In the genomic region with DNA sequence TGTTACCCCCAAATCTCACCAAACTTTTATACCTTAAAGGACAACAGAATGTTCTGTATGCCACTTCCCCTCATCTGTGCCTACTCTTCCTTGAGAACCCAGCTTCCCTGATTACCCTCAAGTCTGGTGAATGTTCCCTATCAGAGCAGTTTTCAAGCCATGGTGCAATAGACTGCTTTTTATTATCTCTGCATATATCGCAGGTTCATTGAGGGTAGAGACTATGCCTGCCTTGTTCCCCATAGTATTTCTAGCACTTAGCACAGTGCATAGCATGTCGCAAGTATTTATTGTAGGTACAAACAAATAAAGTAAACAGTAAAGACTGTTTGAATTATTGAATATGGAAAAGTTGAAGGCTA, we compare ENCODE assay signal across 1 cellular context.
TF ChIP-seq lines count a peak whose summit lies in the region.

No MANE protein-coding gene starts in this region.

TF ChIP-seq in K562, 482 proteins besides CTCF, POLR2A, EP300 and RAD21 (continued from another document):
- no peak for TF ChIP-seq ZNF609 (CRISPR knock-in tag; IDR thresholded peaks at IDR 0.05; ENCODE audit: borderline replicate concordance)
- no peak for TF ChIP-seq NFXL1 (CRISPR knock-in tag; IDR thresholded peaks at IDR 0.05)
- no peak for TF ChIP-seq RBM25 (IDR thresholded peaks at IDR 0.05; ENCODE audit: low read depth, low read length, severe bottlenecking)
- no peak for TF ChIP-seq ZNF212 (CRISPR knock-in tag; IDR thresholded peaks at IDR 0.05)
- TF ChIP-seq KAT8 (IDR thresholded peaks at IDR 0.05; ENCODE audit: low read depth), result no peak
- TF ChIP-seq EHMT2 (IDR thresholded peaks at IDR 0.05), result no peak
- no peak for TF ChIP-seq ZC3H4 (CRISPR knock-in tag; IDR thresholded peaks at IDR 0.05; ENCODE audit: borderline replicate concordance)
- TF ChIP-seq EGR1 (conservative IDR thresholded peaks at IDR 0.05), result no peak
- no peak for TF ChIP-seq PHF8 (IDR thresholded peaks at IDR 0.05; ENCODE audit: borderline replicate concordance, low read length)
- TF ChIP-seq, protein P1, sequence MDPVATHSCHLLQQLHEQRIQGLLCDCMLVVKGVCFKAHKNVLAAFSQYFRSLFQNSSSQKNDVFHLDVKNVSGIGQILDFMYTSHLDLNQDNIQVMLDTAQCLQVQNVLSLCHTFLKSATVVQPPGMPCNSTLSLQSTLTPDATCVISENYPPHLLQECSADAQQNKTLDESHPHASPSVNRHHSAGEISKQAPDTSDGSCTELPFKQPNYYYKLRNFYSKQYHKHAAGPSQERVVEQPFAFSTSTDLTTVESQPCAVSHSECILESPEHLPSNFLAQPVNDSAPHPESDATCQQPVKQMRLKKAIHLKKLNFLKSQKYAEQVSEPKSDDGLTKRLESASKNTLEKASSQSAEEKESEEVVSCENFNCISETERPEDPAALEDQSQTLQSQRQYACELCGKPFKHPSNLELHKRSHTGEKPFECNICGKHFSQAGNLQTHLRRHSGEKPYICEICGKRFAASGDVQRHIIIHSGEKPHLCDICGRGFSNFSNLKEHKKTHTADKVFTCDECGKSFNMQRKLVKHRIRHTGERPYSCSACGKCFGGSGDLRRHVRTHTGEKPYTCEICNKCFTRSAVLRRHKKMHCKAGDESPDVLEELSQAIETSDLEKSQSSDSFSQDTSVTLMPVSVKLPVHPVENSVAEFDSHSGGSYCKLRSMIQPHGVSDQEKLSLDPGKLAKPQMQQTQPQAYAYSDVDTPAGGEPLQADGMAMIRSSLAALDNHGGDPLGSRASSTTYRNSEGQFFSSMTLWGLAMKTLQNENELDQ (CRISPR knock-in tag; IDR thresholded peaks at IDR 0.05; ENCODE audit: borderline replicate concordance), result no peak
- TF ChIP-seq ZNF263 (CRISPR knock-in tag; IDR thresholded peaks at IDR 0.05; ENCODE audit: borderline replicate concordance), result no peak
- TF ChIP-seq ZBTB40 (IDR thresholded peaks at IDR 0.05), result no peak
- no peak for TF ChIP-seq ZBTB40 (CRISPR knock-in tag; IDR thresholded peaks at IDR 0.05)
- TF ChIP-seq CAMTA2 (CRISPR knock-in tag; conservative IDR thresholded peaks at IDR 0.05), result no peak
- no peak for TF ChIP-seq MTF1 (CRISPR knock-in tag; IDR thresholded peaks at IDR 0.05; ENCODE audit: borderline replicate concordance)
- TF ChIP-seq TBP (optimal IDR thresholded peaks at IDR 0.05; ENCODE audit: low read depth, low read length), result no peak
- no peak for TF ChIP-seq ZNF354B (CRISPR knock-in tag; IDR thresholded peaks at IDR 0.05)
- TF ChIP-seq, protein P2, sequence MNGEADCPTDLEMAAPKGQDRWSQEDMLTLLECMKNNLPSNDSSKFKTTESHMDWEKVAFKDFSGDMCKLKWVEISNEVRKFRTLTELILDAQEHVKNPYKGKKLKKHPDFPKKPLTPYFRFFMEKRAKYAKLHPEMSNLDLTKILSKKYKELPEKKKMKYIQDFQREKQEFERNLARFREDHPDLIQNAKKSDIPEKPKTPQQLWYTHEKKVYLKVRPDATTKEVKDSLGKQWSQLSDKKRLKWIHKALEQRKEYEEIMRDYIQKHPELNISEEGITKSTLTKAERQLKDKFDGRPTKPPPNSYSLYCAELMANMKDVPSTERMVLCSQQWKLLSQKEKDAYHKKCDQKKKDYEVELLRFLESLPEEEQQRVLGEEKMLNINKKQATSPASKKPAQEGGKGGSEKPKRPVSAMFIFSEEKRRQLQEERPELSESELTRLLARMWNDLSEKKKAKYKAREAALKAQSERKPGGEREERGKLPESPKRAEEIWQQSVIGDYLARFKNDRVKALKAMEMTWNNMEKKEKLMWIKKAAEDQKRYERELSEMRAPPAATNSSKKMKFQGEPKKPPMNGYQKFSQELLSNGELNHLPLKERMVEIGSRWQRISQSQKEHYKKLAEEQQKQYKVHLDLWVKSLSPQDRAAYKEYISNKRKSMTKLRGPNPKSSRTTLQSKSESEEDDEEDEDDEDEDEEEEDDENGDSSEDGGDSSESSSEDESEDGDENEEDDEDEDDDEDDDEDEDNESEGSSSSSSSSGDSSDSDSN (IDR thresholded peaks at IDR 0.05; ENCODE audit: borderline replicate concordance in 1 of 2, low read depth in 2 of 2, low read length in 2 of 2), result no peak
